Comparison of ENCODE assay signal across 27 cellular contexts in genomic region chr22:26313291-26313690, GRCh38.
"Had no signal": no experiment of that assay in that cellular context is flagged by ENCODE, and none has a peak within 500 bp of the region (broad histone marks: within the 10 kb centered on the region; RNA-seq: fewer than 3 reads in every experiment).

No MANE protein-coding gene starts in this region.

- H2AFZ ChIP-seq: neural progenitor cell, parathyroid adenoma had no signal

- H3K4me1 Mint-ChIP-seq: natural killer cell; nephron; neural progenitor cell; stimulated activated effector memory CD8-positive, alpha-beta T cell treated with anti-CD3 and anti-CD28 coated beads, Interleukin-12 subunit alpha, Interleukin-12 subunit beta, amount 100 ng/mL, for 72 hours; stimulated activated naive B cell treated with anti-CD40 and anti-IgM and Interleukin-4, amounts not matched to agents 10 μg/mL and 1 μg/mL and 100 μg/mL, for 72 hours had no signal

- H3K27ac ChIP-seq: neural progenitor cell, ovary, parathyroid adenoma, psoas muscle, right lobe of liver, sigmoid colon, thoracic aorta, thyroid gland, tibial nerve, upper lobe of left lung, vagina had no signal

- DNase-seq: natural killer cell; occipital lobe; ovary; posterior cingulate gyrus; psoas muscle; right cardiac atrium; right lobe of liver; sigmoid colon; small intestine; stimulated activated CD4-positive, alpha-beta T cell treated with anti-CD3 and anti-CD28 coated beads, Interleukin-15, amount 100 ng/mL, for 24 hours; stimulated activated CD4-positive, alpha-beta T cell treated with anti-CD3 and anti-CD28 coated beads, Interleukin-2, amount 100 ng/mL, for 24 hours; stimulated activated CD4-positive, alpha-beta T cell treated with anti-CD3 and anti-CD28 coated beads, Interleukin-2, amount 100 ng/mL, for 48 hours; stimulated activated CD4-positive, alpha-beta T cell treated with anti-CD3 and anti-CD28 coated beads, Interleukin-4, amount 100 ng/mL, for 24 hours; stimulated activated naive B cell treated with anti-CD40 and anti-IgM and Interleukin-4, amounts not matched to agents 10 μg/mL and 1 μg/mL and 100 μg/mL, for 72 hours; stimulated activated naive CD4-positive, alpha-beta T cell treated with Interleukin-2 at 50 U/mL for 16 hours; thyroid gland; trophoblast cell; upper lobe of left lung had no signal

- H3K4me2 ChIP-seq: neural progenitor cell had no signal

- H3K9ac ChIP-seq: neural progenitor cell, parathyroid adenoma had no signal

- H3K27ac Mint-ChIP-seq: natural killer cell; nephron; neural progenitor cell; progenitor cell of endocrine pancreas; stimulated activated effector memory CD8-positive, alpha-beta T cell treated with anti-CD3 and anti-CD28 coated beads, Interleukin-12 subunit alpha, Interleukin-12 subunit beta, amount 100 ng/mL, for 72 hours; stimulated activated naive B cell treated with anti-CD40 and anti-IgM and Interleukin-4, amounts not matched to agents 10 μg/mL and 1 μg/mL and 100 μg/mL, for 72 hours; stimulated activated naive CD8-positive, alpha-beta T cell treated with anti-CD3 and anti-CD28 coated beads, Interleukin-15, Interleukin-2, amounts not matched to agents 100 ng/mL and 50 ng/mL, for 24 hours had no signal

- H3K9me3 ChIP-seq: ovary, psoas muscle, right lobe of liver, sigmoid colon, thoracic aorta, thyroid gland, tibial nerve, upper lobe of left lung, vagina had no signal

- H3K4me3 Mint-ChIP-seq: natural killer cell; nephron; neural progenitor cell; stimulated activated effector memory CD8-positive, alpha-beta T cell treated with anti-CD3 and anti-CD28 coated beads, Interleukin-12 subunit alpha, Interleukin-12 subunit beta, amount 100 ng/mL, for 72 hours; stimulated activated naive B cell treated with anti-CD40 and anti-IgM and Interleukin-4, amounts not matched to agents 10 μg/mL and 1 μg/mL and 100 μg/mL, for 72 hours; stimulated activated naive CD8-positive, alpha-beta T cell treated with anti-CD3 and anti-CD28 coated beads, Interleukin-15, Interleukin-2, amounts not matched to agents 100 ng/mL and 50 ng/mL, for 24 hours had no signal

- H3K36me3 Mint-ChIP-seq: natural killer cell; neural progenitor cell; stimulated activated effector memory CD8-positive, alpha-beta T cell treated with anti-CD3 and anti-CD28 coated beads, Interleukin-12 subunit alpha, Interleukin-12 subunit beta, amount 100 ng/mL, for 72 hours; stimulated activated naive B cell treated with anti-CD40 and anti-IgM and Interleukin-4, amounts not matched to agents 10 μg/mL and 1 μg/mL and 100 μg/mL, for 72 hours had no signal

- H3K4me1 ChIP-seq: neural progenitor cell, parathyroid adenoma, psoas muscle, right lobe of liver, sigmoid colon, thyroid gland, tibial nerve, upper lobe of left lung, vagina had no signal

- H3K27me3 ChIP-seq: ovary, right lobe of liver, thyroid gland, tibial nerve, upper lobe of left lung, vagina had no signal

- ATAC-seq: natural killer cell; psoas muscle; right cardiac atrium; right lobe of liver; stimulated activated effector memory CD8-positive, alpha-beta T cell treated with anti-CD3 and anti-CD28 coated beads, Interleukin-12 subunit alpha, Interleukin-12 subunit beta, amount 100 ng/mL, for 72 hours; stimulated activated naive B cell treated with anti-CD40 and anti-IgM and Interleukin-4, amounts not matched to agents 10 μg/mL and 1 μg/mL and 100 μg/mL, for 72 hours had no signal

- H3K4me3 ChIP-seq: neural progenitor cell, ovary, psoas muscle, right lobe of liver, sigmoid colon, thoracic aorta, thyroid gland, tibial nerve, upper lobe of left lung, vagina had no signal

- H3K36me3 ChIP-seq: neural progenitor cell, ovary, right lobe of liver, sigmoid colon, thoracic aorta, thyroid gland, tibial nerve, upper lobe of left lung, vagina had no signal

- H3K27me3 Mint-ChIP-seq: progenitor cell of endocrine pancreas had no signal

- H3K79me2 ChIP-seq: parathyroid adenoma had no signal

- H3K9me3 Mint-ChIP-seq: natural killer cell; nephron; neural progenitor cell; stimulated activated effector memory CD8-positive, alpha-beta T cell treated with anti-CD3 and anti-CD28 coated beads, Interleukin-12 subunit alpha, Interleukin-12 subunit beta, amount 100 ng/mL, for 72 hours; stimulated activated naive B cell treated with anti-CD40 and anti-IgM and Interleukin-4, amounts not matched to agents 10 μg/mL and 1 μg/mL and 100 μg/mL, for 72 hours; stimulated activated naive CD8-positive, alpha-beta T cell treated with anti-CD3 and anti-CD28 coated beads, Interleukin-15, Interleukin-2, amounts not matched to agents 100 ng/mL and 50 ng/mL, for 24 hours had no signal
